In the genomic region with DNA sequence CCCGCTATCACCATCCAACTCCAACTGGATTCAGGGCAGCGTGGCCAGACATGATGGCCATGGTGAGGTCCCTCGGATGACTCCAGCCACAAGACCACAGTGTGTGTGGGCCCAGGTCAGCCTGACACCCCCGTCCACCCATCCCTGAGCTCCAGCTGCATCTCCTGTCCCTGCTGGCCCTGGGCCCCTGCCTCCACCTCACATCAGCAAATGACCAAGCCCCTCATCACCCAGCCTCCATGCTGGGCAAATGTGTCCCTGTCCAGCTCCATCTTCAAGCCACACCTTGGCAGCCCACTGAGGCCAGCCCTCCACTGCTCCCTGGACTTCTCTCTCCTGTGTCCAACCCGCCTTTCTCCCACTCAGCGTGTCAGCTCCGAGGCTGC, we compare ENCODE assay signal across 12 cellular contexts. TPM values are rescaled to one million over a fixed set of nuclear protein-coding genes. Genes with fewer than 3 reads are reported as not detected.
A peak's percentile ranks its signal among the peaks of the same experiment; 100 is the strongest.
DNase-seq lines count a peak whose midpoint lies in the region; ATAC-seq and TF ChIP-seq lines count a peak whose summit lies in the region.
"Had no signal": no experiment of that assay in that cellular context is flagged by ENCODE, and none has a peak within 500 bp of the region (broad histone marks: within the 10 kb centered on the region; RNA-seq: fewer than 3 reads in every experiment).

No MANE protein-coding gene starts in this region.

- H3K27ac Mint-ChIP-seq in activated CD4-positive, alpha-beta T cell treated with anti-CD3 and anti-CD28 coated beads for 36 hours = peak overlapping the region; percentile 95
- H3K27ac Mint-ChIP-seq in T-helper 17 cell = peak overlapping the region; percentile 99
- H3K27ac Mint-ChIP-seq in glutamatergic neuron (ENCODE audit: unreplicated experiment) = no peak overlapping the region
- peak overlapping the region; percentile 97 for H3K27ac Mint-ChIP-seq in stimulated activated effector memory CD8-positive, alpha-beta T cell treated with anti-CD3 and anti-CD28 coated beads, Interleukin-12 subunit alpha, Interleukin-12 subunit beta, amount 100 ng/mL, for 72 hours

- no peaks in the 10 kb centered on the region for H3K9me3 ChIP-seq in T-helper 17 cell (ENCODE audit: control insufficient read depth, low read length, poor library complexity, severe bottlenecking)

- peaks cover 24% of the 10 kb centered on the region for H3K36me3 Mint-ChIP-seq in activated CD4-positive, alpha-beta T cell treated with anti-CD3 and anti-CD28 coated beads for 36 hours (ENCODE audit: low read depth)
- H3K36me3 Mint-ChIP-seq in T-helper 17 cell (ENCODE audit: low read depth) (no peaks in the 10 kb centered on the region), glutamatergic neuron (ENCODE audit: unreplicated experiment) (no peaks in the 10 kb centered on the region)
- peaks cover 88% of the 10 kb centered on the region for H3K36me3 Mint-ChIP-seq in stimulated activated effector memory CD8-positive, alpha-beta T cell treated with anti-CD3 and anti-CD28 coated beads, Interleukin-12 subunit alpha, Interleukin-12 subunit beta, amount 100 ng/mL, for 72 hours

- no peaks in the 10 kb centered on the region for H3K27me3 Mint-ChIP-seq in activated CD4-positive, alpha-beta T cell treated with anti-CD3 and anti-CD28 coated beads for 36 hours
- H3K27me3 Mint-ChIP-seq in T-helper 17 cell = no peaks in the 10 kb centered on the region
- H3K27me3 Mint-ChIP-seq in glutamatergic neuron (ENCODE audit: unreplicated experiment) = peaks cover 9% of the 10 kb centered on the region

- H3K9me3 Mint-ChIP-seq in activated CD4-positive, alpha-beta T cell treated with anti-CD3 and anti-CD28 coated beads for 36 hours (ENCODE audit: low read depth) = no peaks in the 10 kb centered on the region
- peaks cover 9% of the 10 kb centered on the region for H3K9me3 Mint-ChIP-seq in glutamatergic neuron (ENCODE audit: unreplicated experiment)
- H3K9me3 Mint-ChIP-seq in stimulated activated effector memory CD8-positive, alpha-beta T cell treated with anti-CD3 and anti-CD28 coated beads, Interleukin-12 subunit alpha, Interleukin-12 subunit beta, amount 100 ng/mL, for 72 hours = no peaks in the 10 kb centered on the region

- POLR2A ChIA-PET in activated CD4-positive, alpha-beta T cell treated with anti-CD3 and anti-CD28 coated beads for 36 hours (lab: Charles Lee) = interaction anchor here (0.5 to 0.6 kb wide), 2 partner anchors 43 to 157 kb away, joined by 3 read pairs; no protein-coding TSS in a partner anchor

- no peak for ATAC-seq in activated CD4-positive, alpha-beta T cell treated with anti-CD3 and anti-CD28 coated beads for 36 hours
- ATAC-seq in T-helper 17 cell (no peak), HG02981 (IDR thresholded peaks at IDR 0.05; ENCODE audit: unreplicated experiment) (no peak)
- ATAC-seq in stimulated activated effector memory CD8-positive, alpha-beta T cell treated with anti-CD3 and anti-CD28 coated beads, Interleukin-12 subunit alpha, Interleukin-12 subunit beta, amount 100 ng/mL, for 72 hours = no peak
- ATAC-seq: PC-3 had no signal

- peak overlapping the region; percentile 92 for H3K4me3 Mint-ChIP-seq in activated CD4-positive, alpha-beta T cell treated with anti-CD3 and anti-CD28 coated beads for 36 hours
- H3K4me3 Mint-ChIP-seq in T-helper 17 cell (peak overlapping the region; percentile 96), glutamatergic neuron (ENCODE audit: unreplicated experiment) (peak overlapping the region; percentile 30)
- peak overlapping the region; percentile 100 for H3K4me3 Mint-ChIP-seq in stimulated activated effector memory CD8-positive, alpha-beta T cell treated with anti-CD3 and anti-CD28 coated beads, Interleukin-12 subunit alpha, Interleukin-12 subunit beta, amount 100 ng/mL, for 72 hours

- CTCF ChIA-PET in activated CD4-positive, alpha-beta T cell treated with anti-CD3 and anti-CD28 coated beads for 36 hours (lab: Charles Lee) = interaction anchor here (1.0 to 4.4 kb wide), 6 partner anchors 8 to 428 kb away, joined by 3 to 22 read pairs (median 4); no protein-coding TSS in a partner anchor

- DNase-seq in activated CD4-positive, alpha-beta T cell treated with anti-CD3 and anti-CD28 coated beads for 36 hours = peak; percentile 47
- no peak for DNase-seq in activated CD4-positive, alpha-beta T cell treated with anti-CD3 and anti-CD28 coated beads, Interleukin-2, amount 50 U/mL, for 48 hours
- DNase-seq in T-helper 17 cell = no peak
- DNase-seq in glutamatergic neuron = no peak
- DNase-seq in stimulated activated effector memory CD8-positive, alpha-beta T cell treated with anti-CD3 and anti-CD28 coated beads, Interleukin-12 subunit alpha, Interleukin-12 subunit beta, amount 100 ng/mL, for 72 hours (ENCODE audit: low spot score in 2 of 2) = no peak
- no peak for DNase-seq in hippocampal formation (lab: John Stamatoyannopoulos, UW)
- DNase-seq in pons (ENCODE audit: low spot score) = no peak
- DNase-seq: DND-41, NCI-H2171, occipital lobe, PC-3 had no signal

- peaks cover 67% of the 10 kb centered on the region for H3K4me1 Mint-ChIP-seq in activated CD4-positive, alpha-beta T cell treated with anti-CD3 and anti-CD28 coated beads for 36 hours
- peaks cover 55% of the 10 kb centered on the region for H3K4me1 Mint-ChIP-seq in T-helper 17 cell
- peaks cover 8% of the 10 kb centered on the region for H3K4me1 Mint-ChIP-seq in glutamatergic neuron (ENCODE audit: low read depth, unreplicated experiment)
- peaks cover 76% of the 10 kb centered on the region for H3K4me1 Mint-ChIP-seq in stimulated activated effector memory CD8-positive, alpha-beta T cell treated with anti-CD3 and anti-CD28 coated beads, Interleukin-12 subunit alpha, Interleukin-12 subunit beta, amount 100 ng/mL, for 72 hours

- intact Hi-C loops in activated CD4-positive, alpha-beta T cell treated with anti-CD3 and anti-CD28 coated beads for 36 hours (cut with DNase I, micrococcal nuclease) = loop anchor here in 1 of 2 experiments (10.0 kb wide), 1 partner anchor 423 kb away; a partner anchor contains a TSS

- no peak for TF ChIP-seq CTCF in glutamatergic neuron (IDR thresholded peaks at IDR 0.05; ENCODE audit: partially characterized antibody, unreplicated experiment)

RNA-seq across cellular contexts. Expression of a gene that starts 3.2 kb away (rescaled TPM):
- total RNA-seq in activated CD4-positive, alpha-beta T cell treated with anti-CD3 and anti-CD28 coated beads for 36 hours = 10 to 100 TPM; 27.7 to 35.4 TPM
- total RNA-seq in T-helper 17 cell (10 to 100 TPM; 43.4 to 47.1 TPM), glutamatergic neuron (ENCODE audit: unreplicated experiment) (not detected)

RNA-seq across cellular contexts. Expression of a gene that starts 41.2 kb away (rescaled TPM):
- total RNA-seq in activated CD4-positive, alpha-beta T cell treated with anti-CD3 and anti-CD28 coated beads for 36 hours = 10 to 100 TPM; 52.0 to 62.7 TPM
- 10 to 100 TPM; 16.1 to 18.4 TPM for total RNA-seq in T-helper 17 cell
- 23.2 TPM for total RNA-seq in glutamatergic neuron (ENCODE audit: unreplicated experiment)

Comparison
In these comparisons a context has a peak if more than half of its experiments do, and no peak if none do; other contexts are left out.
1. H3K4me3 Mint-ChIP-seq: peak in every context shown above with its lines; median percentile 100 in stimulated activated effector memory CD8-positive, alpha-beta T cell treated with anti-CD3 and anti-CD28 coated beads, Interleukin-12 subunit alpha, Interleukin-12 subunit beta, amount 100 ng/mL, for 72 hours; 96 in T-helper 17 cell; 92 in activated CD4-positive, alpha-beta T cell treated with anti-CD3 and anti-CD28 coated beads for 36 hours; 30 in glutamatergic neuron.
2. RNA of a gene that starts 3.2 kb away (total RNA-seq): 43.4 to 47.1 TPM in T-helper 17 cell and 27.7 to 35.4 TPM in activated CD4-positive, alpha-beta T cell treated with anti-CD3 and anti-CD28 coated beads for 36 hours; not detected in glutamatergic neuron (single experiment); every median in the first group is over 10 times any median in the second.